In the genomic region with DNA sequence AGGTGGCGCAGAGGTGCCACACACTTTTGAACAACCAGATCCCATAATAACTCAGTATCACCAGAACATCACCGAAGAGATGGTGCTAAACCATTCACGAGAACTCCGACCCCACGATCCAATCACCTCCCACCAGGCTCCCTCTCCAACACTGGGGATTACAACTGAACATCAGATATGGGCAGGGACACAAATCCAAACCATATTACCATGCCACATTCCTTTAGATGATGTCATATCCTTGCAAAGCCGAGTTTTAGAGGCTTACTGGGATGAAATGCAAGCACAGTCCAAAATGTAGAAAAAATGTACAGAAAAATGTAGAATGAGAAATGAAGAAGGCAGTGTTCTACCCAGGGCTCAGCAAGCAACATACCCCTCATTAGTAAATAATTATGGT, we compare ENCODE assay signal across 12 cellular contexts.
DNase-seq lines count a peak whose midpoint lies in the region; ATAC-seq and TF ChIP-seq lines count a peak whose summit lies in the region.
"Had no signal": no experiment of that assay in that cellular context is flagged by ENCODE, and none has a peak within 500 bp of the region (broad histone marks: within the 10 kb centered on the region; RNA-seq: fewer than 3 reads in every experiment).

No MANE protein-coding gene starts in this region.

- DNase-seq in ACHN (peak; percentile 42), HS-27A (ENCODE audit: low read depth) (peak; percentile 89), astrocyte of the spinal cord (ENCODE audit: low read depth, low spot score) (peak; percentile 81), kidney glomerular epithelial cell (lab: John Stamatoyannopoulos, UW) (peak; percentile 54), iPS-NIHi7 (ENCODE audit: extremely low spot score) (no peak)
- no peak for DNase-seq in activated T-cell treated with anti-CD3 and anti-CD28 coated beads, Interleukin-2, amount 50 U/mL, for 24 hours
- DNase-seq: Karpas-422, OCI-M1 had no signal

- H3K4me1 Mint-ChIP-seq in activated T-cell treated with anti-CD3 and anti-CD28 coated beads, Interleukin-2, amount 50 U/mL, for 24 hours (ENCODE audit: low read depth): peaks cover 4% of the 10 kb centered on the region
- H3K4me1 Mint-ChIP-seq: GM23338 had no signal

- ATAC-seq in HG02763 (IDR thresholded peaks at IDR 0.05; ENCODE audit: unreplicated experiment) (no peak), GM19455 (IDR thresholded peaks at IDR 0.05; ENCODE audit: unreplicated experiment) (no peak)
- ATAC-seq: GM23338 had no signal

- peaks cover 29% of the 10 kb centered on the region for H3K27me3 Mint-ChIP-seq in activated T-cell treated with anti-CD3 and anti-CD28 coated beads, Interleukin-2, amount 50 U/mL, for 24 hours

- H3K9me3 Mint-ChIP-seq in activated T-cell treated with anti-CD3 and anti-CD28 coated beads, Interleukin-2, amount 50 U/mL, for 24 hours: no peaks in the 10 kb centered on the region

- H3K36me3 Mint-ChIP-seq in activated T-cell treated with anti-CD3 and anti-CD28 coated beads, Interleukin-2, amount 50 U/mL, for 24 hours (ENCODE audit: low read depth): no peaks in the 10 kb centered on the region

- TF ChIP-seq CTCF in astrocyte of the spinal cord (IDR thresholded peaks at IDR 0.05; ENCODE audit: low read depth, low read length): no peak

- in situ Hi-C loops in ACHN (cut with HindIII; ENCODE audit: low pct_ligation_motif_present, low pct_unique_long_range_greater_than_20kb, low sequenced_read_pairs) (no loop called here), astrocyte of the spinal cord (cut with HindIII; ENCODE audit: low sequenced_read_pairs) (no loop called here)

- H3K4me3 ChIP-seq in astrocyte of the spinal cord (ENCODE audit: low read depth, low read length): no peak overlapping the region
- H3K4me3 ChIP-seq: ascending aorta, GM23338 had no signal

- H3K27ac Mint-ChIP-seq in activated T-cell treated with anti-CD3 and anti-CD28 coated beads, Interleukin-2, amount 50 U/mL, for 24 hours: no peak overlapping the region
- H3K27ac Mint-ChIP-seq: GM23338 had no signal

- H3K4me3 Mint-ChIP-seq in activated T-cell treated with anti-CD3 and anti-CD28 coated beads, Interleukin-2, amount 50 U/mL, for 24 hours: no peak overlapping the region
- H3K4me3 Mint-ChIP-seq: GM23338 had no signal

Comparison
In these comparisons a context has a peak if more than half of its experiments do, and no peak if none do; other contexts are left out.
1. DNase-seq: peak in ACHN (single experiment), HS-27A (single experiment), astrocyte of the spinal cord (single experiment) and kidney glomerular epithelial cell (single experiment); none in iPS-NIHi7 (single experiment) and activated T-cell treated with anti-CD3 and anti-CD28 coated beads, Interleukin-2, amount 50 U/mL, for 24 hours (single experiment).